5 cellular contexts compared by ENCODE assay signal in the genomic region with DNA sequence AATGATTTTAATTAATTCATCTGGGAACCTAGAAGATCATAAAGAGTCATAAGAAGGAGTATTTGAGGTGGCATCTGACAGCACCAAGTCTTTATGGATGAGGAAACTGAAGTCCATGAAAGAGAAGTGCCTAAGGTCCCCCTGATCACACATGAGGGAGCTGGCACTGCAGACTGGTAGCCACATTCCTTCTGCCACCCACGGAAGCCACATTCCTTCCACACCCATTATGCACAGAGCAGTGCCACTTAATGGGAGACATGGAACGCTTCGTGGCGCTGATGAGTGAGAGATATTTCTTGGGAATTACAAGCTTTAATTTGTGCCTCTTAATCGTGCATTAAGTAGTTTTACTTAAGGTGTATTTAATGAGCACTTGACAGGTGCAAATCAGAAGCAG.
"Had no signal": no experiment of that assay in that cellular context is flagged by ENCODE, and none has a peak within 500 bp of the region (broad histone marks: within the 10 kb centered on the region; RNA-seq: fewer than 3 reads in every experiment).

No MANE protein-coding gene starts in this region.

- H3K36me3 ChIP-seq: HAP-1 had no signal

- DNase-seq: GOT3, H7, IMR-90, KBM-7 had no signal

- H3K4me3 ChIP-seq: HAP-1 had no signal

- H3K4me1 ChIP-seq: HAP-1 had no signal

- H3K9me3 ChIP-seq: HAP-1 had no signal
